In the genomic region with DNA sequence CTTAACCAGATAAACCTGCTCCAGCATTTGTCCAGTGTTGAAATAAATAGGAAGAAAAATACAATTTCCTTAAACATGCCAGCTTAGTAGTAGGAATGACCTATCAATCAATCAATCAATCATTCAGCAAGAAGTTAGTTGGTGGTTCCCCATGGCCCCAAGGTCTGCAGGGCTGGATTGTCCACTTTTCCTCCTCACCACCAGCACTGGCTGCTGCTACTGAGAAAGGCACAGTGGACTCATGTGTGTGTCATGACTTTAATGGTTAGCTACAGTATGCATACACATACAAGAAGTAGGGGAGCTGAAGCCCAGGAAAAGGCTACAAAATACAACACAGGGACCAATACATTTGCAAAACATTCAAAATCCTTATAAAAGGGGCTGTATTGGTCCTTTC, we compare ENCODE assay signal across 19 cellular contexts. TPM values are rescaled to one million over a fixed set of nuclear protein-coding genes. Genes with fewer than 3 reads are reported as not detected.
DNase-seq lines count a peak whose midpoint lies in the region; ATAC-seq, FAIRE-seq and TF ChIP-seq lines count a peak whose summit lies in the region.
"Had no signal": no experiment of that assay in that cellular context is flagged by ENCODE, and none has a peak within 500 bp of the region (broad histone marks: within the 10 kb centered on the region; RNA-seq: fewer than 3 reads in every experiment).

No MANE protein-coding gene starts in this region.

- intact Hi-C loops in HepG2 (cut with micrococcal nuclease; ENCODE audit: unreplicated experiment) (loop anchor here (10.0 kb wide), 1 partner anchor 45 kb away; no protein-coding TSS in a partner anchor), right lobe of liver (cut with DNase I) (loop anchor here in 1 of 2 donors (10.0 kb wide), 1 partner anchor 55 kb away; no protein-coding TSS in a partner anchor), GM12878 (cut with micrococcal nuclease; ENCODE audit: unreplicated experiment) (no loop called here), sigmoid colon (cut with DNase I) (loop anchor here (10.0 kb wide), 3 partner anchors 105 to 785 kb away; a partner anchor contains a TSS)

- RAD21 ChIA-PET in GM12878 (lab: Charles Lee; ENCODE audit: unreplicated experiment) = no interaction called here

- FAIRE-seq in HepG2 (lab: Jason Lieb, UNC) = no peak
- no peak for FAIRE-seq in GM12878 (lab: Jason Lieb, UNC)
- FAIRE-seq: D721Med had no signal

- H3K4me1 ChIP-seq in HepG2 (ENCODE audit: insufficient read depth, low read length) (peaks cover 19% of the 10 kb centered on the region), right lobe of liver (peaks cover 0 to 12% (median 0%) of the 10 kb centered on the region in 4 donors), OCI-LY3 (ENCODE audit: low read length) (peaks cover 58% of the 10 kb centered on the region), GM12878 (ENCODE audit: control insufficient read depth, insufficient read depth, low read length) (peaks cover 42% of the 10 kb centered on the region), sigmoid colon (peaks cover 0 to 14% (median 12%) of the 10 kb centered on the region in 4 donors), BE2C (no peaks in the 10 kb centered on the region; the same call in 1 of the 2 replicates)

- peaks cover 5% of the 10 kb centered on the region for H3K79me2 ChIP-seq in HepG2 (ENCODE audit: insufficient read depth, low read length)
- H3K79me2 ChIP-seq in OCI-LY3 (ENCODE audit: low read length) = peaks cover 50% of the 10 kb centered on the region
- H3K79me2 ChIP-seq in GM12878 (ENCODE audit: control insufficient read depth, insufficient read depth, low read length) = peaks cover 10% of the 10 kb centered on the region

- H4K20me1 ChIP-seq in HepG2 (ENCODE audit: insufficient read depth, low read length) (peaks cover 12% of the 10 kb centered on the region), OCI-LY3 (ENCODE audit: insufficient read depth, low read length) (peaks cover 51% of the 10 kb centered on the region), GM12878 (ENCODE audit: control insufficient read depth, insufficient read depth) (no peaks in the 10 kb centered on the region)

- TF ChIP-seq POLR2A in HepG2 (IDR thresholded peaks at IDR 0.05; ENCODE audit: insufficient read depth in 1 of 2, low read depth in 2 of 2, low read length in 2 of 2) = no peak
- no peak for TF ChIP-seq POLR2A in right lobe of liver (IDR thresholded peaks at IDR 0.05)
- TF ChIP-seq POLR2A in GM12878 (IDR thresholded peaks at IDR 0.05; ENCODE audit: low read depth, low read length) = no peak
- no peak for TF ChIP-seq POLR2A in sigmoid colon (IDR thresholded peaks at IDR 0.05)

- DNase-seq in HepG2 (ENCODE audit: low spot score) = no peak
- DNase-seq in right lobe of liver = no peak
- DNase-seq in GM12878 (ENCODE audit: low read depth, low spot score) = no peak
- no peak for DNase-seq in DMS79 (lab: John Stamatoyannopoulos, UW)
- no peak for DNase-seq in sigmoid colon
- DNase-seq in BE2C = no peak
- DNase-seq: HCEC 1CT, KG1, NCI-H1417, NCI-H187 treated with DMSO at 0.1 percent for 48 hours, NCI-H2227 treated with DMSO at 0.1 percent for 48 hours, NCI-H510A treated with DMSO at 0.1 percent for 48 hours, NCI-H774, RPMI8226, SIG-M5 had no signal

- no peak overlapping the region for H3K4me2 ChIP-seq in HepG2 (ENCODE audit: low read depth, low read length)
- peak overlapping the region; percentile 63 for H3K4me2 ChIP-seq in OCI-LY3 (ENCODE audit: low read length)
- H3K4me2 ChIP-seq in GM12878 (ENCODE audit: control insufficient read depth, insufficient read depth) = peak overlapping the region; percentile 41; the same call in 1 of the 2 replicates

- TF ChIP-seq RAD21 in HepG2 (CRISPR knock-in tag; IDR thresholded peaks at IDR 0.05) (no peak), GM12878 (IDR thresholded peaks at IDR 0.05; ENCODE audit: insufficient read depth, low read depth, low read length) (no peak)

- POLR2A ChIA-PET in HepG2 (lab: Yijun Ruan, JAX) = interaction anchor here (1.7 kb wide), 1 partner anchor 109 kb away, joined by 5 read pairs; a partner anchor contains a TSS
- POLR2A ChIA-PET in GM12878 (lab: Charles Lee) = interaction anchor here (0.6 to 0.7 kb wide), 3 partner anchors 25 to 397 kb away, joined by 3 to 4 read pairs (median 3); no protein-coding TSS in a partner anchor

- in situ Hi-C loops in HepG2 (cut with HindIII; ENCODE audit: extremely low pct_ligation_motif_present, low pct_unique_long_range_greater_than_20kb) = loop anchor here (10.0 kb wide), 1 partner anchor 115 kb away; no protein-coding TSS in a partner anchor
- in situ Hi-C loops in GM12878 (cut with MboI) = loop anchor here (25.0 kb wide), 1 partner anchor 218 kb away; a partner anchor contains a TSS

- H3K9ac ChIP-seq in HepG2 (ENCODE audit: insufficient read depth, low read depth, low read length) = no peak overlapping the region
- H3K9ac ChIP-seq in OCI-LY3 (ENCODE audit: low read length) = peak overlapping the region; percentile 23; the same call in 1 of the 2 replicates
- H3K9ac ChIP-seq in GM12878 (ENCODE audit: control insufficient read depth, insufficient read depth, low read length) = no peak overlapping the region

- no peaks in the 10 kb centered on the region for H3K9me3 ChIP-seq in HepG2 (ENCODE audit: low read length)
- no peaks in the 10 kb centered on the region for H3K9me3 ChIP-seq in right lobe of liver
- H3K9me3 ChIP-seq in OCI-LY3 (ENCODE audit: insufficient read depth, low read length) = no peaks in the 10 kb centered on the region
- no peaks in the 10 kb centered on the region for H3K9me3 ChIP-seq in GM12878 (replicated peaks; ENCODE audit: control insufficient read depth, insufficient read depth, low read length)
- H3K9me3 ChIP-seq in sigmoid colon = no peaks in the 10 kb centered on the region
- no peaks in the 10 kb centered on the region for H3K9me3 ChIP-seq in BE2C

- H3K4me3 ChIP-seq in HepG2 (replicated peaks in 1 of 3; ENCODE audit: insufficient read depth in 1 of 3, low read depth in 2 of 3, low read length in 3 of 3) (no peak overlapping the region), right lobe of liver (no peak overlapping the region), OCI-LY3 (ENCODE audit: low read length) (no peak overlapping the region), GM12878 (0 out of 2 replicates have a peak overlapping the region, but pooled peaks have one; percentile 4), sigmoid colon (no peak overlapping the region), BE2C (ENCODE audit: low read depth, low read length) (no peak overlapping the region)

- ATAC-seq in HepG2 (no peak), right lobe of liver (no peak), GM12878 (no peak)
- ATAC-seq: SK-N-SH treated with all-trans-retinoic acid at 6 μM for 48 hours had no signal

- no peak for TF ChIP-seq CTCF in HepG2 (CRISPR knock-in tag; IDR thresholded peaks at IDR 0.05)
- no peak for TF ChIP-seq CTCF in right lobe of liver (IDR thresholded peaks at IDR 0.05)
- no peak for TF ChIP-seq CTCF in OCI-LY3 (IDR thresholded peaks at IDR 0.05; ENCODE audit: low read depth, low read length)
- no peak for TF ChIP-seq CTCF in GM12878 (IDR thresholded peaks at IDR 0.05 in 2 of 3, conservative IDR thresholded peaks at IDR 0.05 in 1 of 3; ENCODE audit: control insufficient read depth in 2 of 3, extremely low read depth in 1 of 3, insufficient read depth in 1 of 3, low read depth in 3 of 3, low read length in 3 of 3)
- TF ChIP-seq CTCF in sigmoid colon (IDR thresholded peaks at IDR 0.05) = no peak
- no peak for TF ChIP-seq CTCF in BE2C (IDR thresholded peaks at IDR 0.05; ENCODE audit: low read depth, low read length)

- TF ChIP-seq EP300 in HepG2 (IDR thresholded peaks at IDR 0.05; ENCODE audit: low read depth in 2 of 2, low read length in 2 of 2) = no peak
- no peak for TF ChIP-seq EP300 in HepG2 (CRISPR knock-in tag; IDR thresholded peaks at IDR 0.05; ENCODE audit: borderline replicate concordance)
- TF ChIP-seq EP300 in GM12878 (IDR thresholded peaks at IDR 0.05; ENCODE audit: borderline replicate concordance in 1 of 2, control insufficient read depth in 1 of 2, low read depth in 2 of 2, low read length in 2 of 2) = no peak
- TF ChIP-seq EP300 in sigmoid colon (IDR thresholded peaks at IDR 0.05) = no peak

- H3K36me3 ChIP-seq in HepG2 (replicated peaks in 1 of 2; ENCODE audit: control insufficient read depth in 1 of 2, insufficient read depth in 2 of 2, low read length in 2 of 2) (peaks cover 28 to 78% of the 10 kb centered on the region in 2 experiments), right lobe of liver (peaks cover 23 to 82% (median 48%) of the 10 kb centered on the region in 4 donors), OCI-LY3 (replicated peaks; ENCODE audit: low read depth, low read length) (peaks cover 59% of the 10 kb centered on the region), GM12878 (ENCODE audit: control insufficient read depth in 2 of 2, insufficient read depth in 2 of 2, low read length in 1 of 2) (peaks cover 13 to 34% of the 10 kb centered on the region in 2 experiments), sigmoid colon (peaks cover 37 to 73% (median 61%) of the 10 kb centered on the region in 4 donors), BE2C (peaks cover 83% of the 10 kb centered on the region)

- H2AFZ ChIP-seq in HepG2 (ENCODE audit: low read length) = no peak overlapping the region
- H2AFZ ChIP-seq in OCI-LY3 (ENCODE audit: low read depth, low read length) = no peak overlapping the region
- H2AFZ ChIP-seq in GM12878 (ENCODE audit: control insufficient read depth, low read depth, low read length) = no peak overlapping the region

- SMC1A ChIA-PET in GM12878 (lab: Charles Lee; ENCODE audit: uncharacterized antibody, unreplicated experiment) = interaction anchor here (0.6 to 2.2 kb wide), 5 partner anchors 8 to 236 kb away, joined by 3 to 7 read pairs (median 4); no protein-coding TSS in a partner anchor

- H3K27ac ChIP-seq in HepG2 (ENCODE audit: extremely low read length, insufficient read depth, low read length) (no peak overlapping the region), right lobe of liver (no peak overlapping the region), OCI-LY3 (ENCODE audit: low read length) (peak overlapping the region; percentile 93), GM12878 (ENCODE audit: control insufficient read depth, insufficient read depth) (0 out of 2 replicates have a peak overlapping the region, but pooled peaks have one; percentile 25), sigmoid colon (no peak overlapping the region)
- H3K27ac ChIP-seq: C4-2B had no signal

- BruUV-seq in HepG2 (replicated peaks; lab: Mats Ljungman, UMichigan) (TSS peak; percentile 6), GM12878 (replicated peaks; lab: Mats Ljungman, UMichigan) (no TSS peak)

- H3K27me3 ChIP-seq in HepG2 (ENCODE audit: control insufficient read depth in 1 of 2, insufficient read depth in 2 of 2, low read length in 2 of 2) (no peaks in the 10 kb centered on the region), right lobe of liver (no peaks in the 10 kb centered on the region), OCI-LY3 (ENCODE audit: low read depth, low read length) (no peaks in the 10 kb centered on the region), GM12878 (replicated peaks in 1 of 2; ENCODE audit: control insufficient read depth in 2 of 2, insufficient read depth in 2 of 2, low read length in 1 of 2) (no peaks in the 10 kb centered on the region), sigmoid colon (no peaks in the 10 kb centered on the region), BE2C (no peaks in the 10 kb centered on the region)

- CTCF ChIA-PET in HepG2 (lab: Yijun Ruan, JAX; ENCODE audit: low intra/inter-chr PET ratio, low total read pairs) (no interaction called here), GM12878 (lab: Yijun Ruan, JAX) (interaction anchor here (0.8 to 3.8 kb wide), 7 partner anchors 10 to 213 kb away, joined by 3 to 18 read pairs (median 5); no protein-coding TSS in a partner anchor)

RNA-seq across cellular contexts. Expression of a gene that starts 4.4 kb away (rescaled TPM):
- 17.4 and 25.7 TPM in 2 replicates for total RNA-seq in HepG2 (2016; rRNA removed; fragmentation: Illumina TruSeq; extraction: Trizol)
- total RNA-seq in HepG2 (2016; cell fraction: cytosol; rRNA removed; fragmentation: Illumina TruSeq; extraction: Trizol; ENCODE audit: low read depth) = 4.8 and 5.1 TPM in 2 replicates
- 17.1 and 29.4 TPM in 2 replicates for total RNA-seq in HepG2 (2016; cell fraction: insoluble cytoplasmic fraction; rRNA removed; fragmentation: Illumina TruSeq; extraction: Trizol)
- total RNA-seq in HepG2 (2016; cell fraction: membrane; rRNA removed; fragmentation: Illumina TruSeq; extraction: Trizol) = 9.7 and 10.0 TPM in 2 replicates
- total RNA-seq in HepG2 (2016; cell fraction: nucleus; rRNA removed; fragmentation: Illumina TruSeq; extraction: Trizol) = 32.2 and 34.9 TPM in 2 replicates
- 24.0 and 25.9 TPM in 2 replicates for polyA plus RNA-seq in HepG2 (2011; rRNA removed)
- 13.1 and 16.9 TPM in 2 replicates for polyA plus RNA-seq in HepG2 (2011; cell fraction: cytosol; rRNA removed)
- 109 and 110 TPM in 2 replicates for polyA plus RNA-seq in HepG2 (2011; cell fraction: nucleus; rRNA removed)
- polyA plus RNA-seq in HepG2 (2012) = 25.0 and 25.7 TPM in 2 replicates
- polyA plus RNA-seq in HepG2 (2016; cell fraction: cytosol; fragmentation: Illumina TruSeq; extraction: Trizol; ENCODE audit: low read depth) = 2.7 and 3.2 TPM in 2 replicates
- polyA plus RNA-seq in HepG2 (2016; cell fraction: insoluble cytoplasmic fraction; fragmentation: Illumina TruSeq; extraction: Trizol; ENCODE audit: low read depth) = 13.8 and 15.8 TPM in 2 replicates
- 4.6 and 4.9 TPM in 2 replicates for polyA plus RNA-seq in HepG2 (2016; cell fraction: membrane; fragmentation: Illumina TruSeq; extraction: Trizol; ENCODE audit: low read depth)
- polyA plus RNA-seq in HepG2 (2016; cell fraction: nucleus; fragmentation: Illumina TruSeq; extraction: Trizol; ENCODE audit: insufficient read depth, low read depth) = 74.9 and 78.9 TPM in 2 replicates
- 26.6 and 40.3 TPM in 2 replicates for polyA minus RNA-seq in HepG2 (2011; rRNA and poly(A)+ RNA removed; ENCODE audit: low replicate concordance)
- polyA minus RNA-seq in HepG2 (2011; cell fraction: cytosol; rRNA and poly(A)+ RNA removed) = 11.5 and 12.7 TPM in 2 replicates
- 48.7 and 56.2 TPM in 2 replicates for polyA minus RNA-seq in HepG2 (2011; cell fraction: nucleus; rRNA and poly(A)+ RNA removed)
- 10 to 100 TPM in 3 of 6 experiments, 1 to 10 TPM in 3; 6.8 to 14.5 (median 10.2) TPM for total RNA-seq in right lobe of liver
- total RNA-seq in GM12878 (2013; cell fraction: nucleolus; rRNA removed) = 41.1 and 41.2 TPM in 2 replicates
- 18.3 and 18.7 TPM in 2 replicates for total RNA-seq in GM12878 (2014; rRNA removed)
- total RNA-seq in GM12878 (2014; rRNA removed; fragmentation: Illumina TruSeq; extraction: Trizol) = 11.2 and 11.7 TPM in 2 replicates
- 13.2 and 18.5 TPM in 2 replicates for total RNA-seq in GM12878 (2021)
- polyA plus RNA-seq in GM12878 (2011; ENCODE audit: low read depth) = 7.2 TPM
- 13.8 and 15.4 TPM in 2 replicates for polyA plus RNA-seq in GM12878 (2011; rRNA removed)
- polyA plus RNA-seq in GM12878 (2011; cell fraction: cytosol; rRNA removed) = 7.0 and 11.2 TPM in 2 replicates
- polyA plus RNA-seq in GM12878 (2011; cell fraction: nucleus; rRNA removed) = 42.8 and 58.2 TPM in 2 replicates
- 12.9 and 13.5 TPM in 2 replicates for polyA plus RNA-seq in GM12878 (2012)
- 12.8 and 15.7 TPM in 2 replicates for polyA plus RNA-seq in GM12878 (2014; fragmentation: Illumina TruSeq; extraction: Trizol)
- 10 to 100 TPM in 1 of 2 experiments, 1 to 10 TPM in 1; 8.2 to 13.4 TPM for polyA plus RNA-seq in GM12878 (2014; fragmentation: Nextera tagmentation; extraction: Ambion mirVana)
- 23.7 and 23.8 TPM in 2 replicates for polyA plus RNA-seq in GM12878 (2014; rRNA removed)
- 10 to 100 TPM; 19.5 to 22.5 TPM for polyA plus RNA-seq in GM12878 (2016; fragmentation: Nextera tagmentation; extraction: Ambion mirVana)
- polyA minus RNA-seq in GM12878 (2011; rRNA and poly(A)+ RNA removed) = 8.0 and 9.8 TPM in 2 replicates
- polyA minus RNA-seq in GM12878 (2011; cell fraction: cytosol; rRNA and poly(A)+ RNA removed) = 3.6 and 3.7 TPM in 2 replicates
- polyA minus RNA-seq in GM12878 (2011; cell fraction: nucleus; rRNA and poly(A)+ RNA removed) = 15.0 and 24.0 TPM in 2 replicates
- 10 to 100 TPM; 15.5 to 23.5 (median 19.9) TPM for total RNA-seq in sigmoid colon
- polyA plus RNA-seq in sigmoid colon = 10 to 100 TPM in 1 of 3 donors, 1 to 10 TPM in 2; 3.6 to 11.6 (median 4.6) TPM
- 66.5 TPM for polyA plus RNA-seq in BE2C (2012; ENCODE audit: insufficient read depth, insufficient read length, low read depth)

RNA-seq across cellular contexts. Expression of a gene that starts 19.8 kb away (rescaled TPM):
- 1.6 and 1.7 TPM in 2 replicates for total RNA-seq in HepG2 (2016; rRNA removed; fragmentation: Illumina TruSeq; extraction: Trizol)
- total RNA-seq in HepG2 (2016; cell fraction: cytosol; rRNA removed; fragmentation: Illumina TruSeq; extraction: Trizol; ENCODE audit: low read depth) = 0.20 and 1.1 TPM in 2 replicates
- 1.5 and 2.0 TPM in 2 replicates for total RNA-seq in HepG2 (2016; cell fraction: insoluble cytoplasmic fraction; rRNA removed; fragmentation: Illumina TruSeq; extraction: Trizol)
- total RNA-seq in HepG2 (2016; cell fraction: membrane; rRNA removed; fragmentation: Illumina TruSeq; extraction: Trizol) = 1.7 and 1.8 TPM in 2 replicates
- 1.6 and 2.2 TPM in 2 replicates for total RNA-seq in HepG2 (2016; cell fraction: nucleus; rRNA removed; fragmentation: Illumina TruSeq; extraction: Trizol)
- polyA plus RNA-seq in HepG2 (2011; rRNA removed) = 1.8 and 2.7 TPM in 2 replicates
- 1.8 and 2.5 TPM in 2 replicates for polyA plus RNA-seq in HepG2 (2011; cell fraction: cytosol; rRNA removed)
- 17.0 and 17.7 TPM in 2 replicates for polyA plus RNA-seq in HepG2 (2011; cell fraction: nucleus; rRNA removed)
- 2.3 and 6.3 TPM in 2 replicates for polyA plus RNA-seq in HepG2 (2012)
- 0.41 and 0.49 TPM in 2 replicates for polyA plus RNA-seq in HepG2 (2016; cell fraction: cytosol; fragmentation: Illumina TruSeq; extraction: Trizol; ENCODE audit: low read depth)
- 0.75 and 2.0 TPM in 2 replicates for polyA plus RNA-seq in HepG2 (2016; cell fraction: insoluble cytoplasmic fraction; fragmentation: Illumina TruSeq; extraction: Trizol; ENCODE audit: low read depth)
- 0.87 and 0.90 TPM in 2 replicates for polyA plus RNA-seq in HepG2 (2016; cell fraction: membrane; fragmentation: Illumina TruSeq; extraction: Trizol; ENCODE audit: low read depth)
- polyA plus RNA-seq in HepG2 (2016; cell fraction: nucleus; fragmentation: Illumina TruSeq; extraction: Trizol; ENCODE audit: insufficient read depth, low read depth) = 2.5 TPM in 2 replicates
- polyA minus RNA-seq in HepG2 (2011; rRNA and poly(A)+ RNA removed; ENCODE audit: low replicate concordance) = 0.07 and 9.4 TPM in 2 replicates
- polyA minus RNA-seq in HepG2 (2011; cell fraction: cytosol; rRNA and poly(A)+ RNA removed) = 1.2 and 1.8 TPM in 2 replicates
- polyA minus RNA-seq in HepG2 (2011; cell fraction: nucleus; rRNA and poly(A)+ RNA removed) = 3.3 and 6.0 TPM in 2 replicates
- 1 to 10 TPM in 4 of 6 experiments, under 1 TPM in 2; 0.76 to 2.9 (median 2.1) TPM for total RNA-seq in right lobe of liver
- 2.8 and 3.0 TPM in 2 replicates for total RNA-seq in GM12878 (2013; cell fraction: nucleolus; rRNA removed)
- 3.3 and 3.8 TPM in 2 replicates for total RNA-seq in GM12878 (2014; rRNA removed)
- total RNA-seq in GM12878 (2014; rRNA removed; fragmentation: Illumina TruSeq; extraction: Trizol) = 1.2 and 2.5 TPM in 2 replicates
- 1.9 and 2.5 TPM in 2 replicates for total RNA-seq in GM12878 (2021)
- 2.5 TPM for polyA plus RNA-seq in GM12878 (2011; ENCODE audit: low read depth)
- polyA plus RNA-seq in GM12878 (2011; rRNA removed) = 1.7 and 2.1 TPM in 2 replicates
- 3.8 and 5.0 TPM in 2 replicates for polyA plus RNA-seq in GM12878 (2011; cell fraction: cytosol; rRNA removed)
- 16.1 and 17.8 TPM in 2 replicates for polyA plus RNA-seq in GM12878 (2011; cell fraction: nucleus; rRNA removed)
- 1.8 and 3.0 TPM in 2 replicates for polyA plus RNA-seq in GM12878 (2012)
- polyA plus RNA-seq in GM12878 (2014; fragmentation: Illumina TruSeq; extraction: Trizol) = 1.4 and 2.7 TPM in 2 replicates
- polyA plus RNA-seq in GM12878 (2014; fragmentation: Nextera tagmentation; extraction: Ambion mirVana) = under 1 TPM; 0.33 to 0.39 TPM
- polyA plus RNA-seq in GM12878 (2014; rRNA removed) = 3.1 and 3.3 TPM in 2 replicates
- 1 to 10 TPM; 2.0 to 2.6 TPM for polyA plus RNA-seq in GM12878 (2016; fragmentation: Nextera tagmentation; extraction: Ambion mirVana)
- polyA minus RNA-seq in GM12878 (2011; rRNA and poly(A)+ RNA removed) = 2.4 and 5.2 TPM in 2 replicates
- 0.94 and 1.0 TPM in 2 replicates for polyA minus RNA-seq in GM12878 (2011; cell fraction: cytosol; rRNA and poly(A)+ RNA removed)
- 6.0 and 10.3 TPM in 2 replicates for polyA minus RNA-seq in GM12878 (2011; cell fraction: nucleus; rRNA and poly(A)+ RNA removed)
- 10 to 100 TPM in 3 of 4 donors, 1 to 10 TPM in 1; 6.4 to 21.0 (median 16.8) TPM for total RNA-seq in sigmoid colon
- polyA plus RNA-seq in sigmoid colon = 10 to 100 TPM in 1 of 3 donors, 1 to 10 TPM in 2; 3.6 to 17.3 (median 9.4) TPM
- polyA plus RNA-seq in BE2C (2012; ENCODE audit: insufficient read depth, insufficient read length, low read depth) = 108 TPM

Comparison
In these comparisons a context has a peak if more than half of its experiments do, and no peak if none do; other contexts are left out.
1. H3K27ac ChIP-seq: peak in OCI-LY3 (single experiment) and GM12878 (single experiment); none in HepG2 (single experiment), right lobe of liver (0 of 3) and sigmoid colon (0 of 4).